ENCODE assay signal across 14 cellular contexts in the genomic region with DNA sequence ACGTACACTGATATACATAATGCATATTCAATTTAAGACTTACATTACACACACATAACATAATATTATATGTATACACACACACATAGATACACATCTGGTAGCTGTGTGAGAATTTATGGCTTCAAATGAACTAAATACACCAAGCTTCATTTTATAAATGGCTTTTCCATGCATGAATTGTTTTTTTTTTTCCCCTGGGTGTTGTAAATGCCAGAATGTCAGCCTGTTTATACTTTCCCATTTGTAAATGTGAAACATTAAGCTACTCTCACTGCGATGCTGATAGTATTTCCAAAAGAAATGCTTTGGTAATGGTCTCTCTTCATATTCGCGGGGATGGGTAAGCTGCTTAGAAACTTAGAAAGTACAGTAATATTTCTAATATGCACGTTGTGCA.
"Had no signal": no experiment of that assay in that cellular context is flagged by ENCODE, and none has a peak within 500 bp of the region (broad histone marks: within the 10 kb centered on the region; RNA-seq: fewer than 3 reads in every experiment).

No MANE protein-coding gene starts in this region.

- H3K9me3 ChIP-seq: gastroesophageal sphincter, left lung had no signal

- H3K4me1 ChIP-seq: left lung had no signal

- H3K27ac ChIP-seq: gastroesophageal sphincter, left lung had no signal

- ATAC-seq: activated CD8-positive, alpha-beta memory T cell treated with anti-CD3 and anti-CD28 coated beads, Interleukin-2, amount 10 ng/mL, durations not matched to agents 7 days and 5 days; gastroesophageal sphincter; left lung; naive thymus-derived CD4-positive, alpha-beta T cell; stimulated activated effector memory CD8-positive, alpha-beta T cell treated with anti-CD3 and anti-CD28 coated beads, Interleukin-12 subunit alpha, Interleukin-12 subunit beta, amount 100 ng/mL, for 72 hours had no signal

- H3K4me3 ChIP-seq: gastroesophageal sphincter, left lung had no signal

- H3K27me3 ChIP-seq: gastroesophageal sphincter, left lung had no signal

- H3K36me3 ChIP-seq: left lung had no signal

- DNase-seq: activated CD4-positive, alpha-beta memory T cell treated with anti-CD3 and anti-CD28 coated beads for 36 hours; activated CD4-positive, alpha-beta T cell treated with anti-CD3 and anti-CD28 coated beads for 1 hour; activated CD8-positive, alpha-beta memory T cell treated with anti-CD3 and anti-CD28 coated beads, Interleukin-2, amount 10 ng/mL, durations not matched to agents 7 days and 5 days; activated effector memory CD4-positive, alpha-beta T cell treated with Interleukin-2 at 50 U/mL for 16 hours; activated naive CD4-positive, alpha-beta T cell treated with anti-CD3 and anti-CD28 coated beads, Interleukin-2, amount 50 U/mL, for 16 hours; activated T-cell treated with anti-CD3 and anti-CD28 coated beads, Interleukin-2, amount 50 U/mL, for 1 hour; dermis blood vessel endothelial cell; islet precursor cell; left lung; naive thymus-derived CD4-positive, alpha-beta T cell; nucleus accumbens; T1000 had no signal
